8 cellular contexts compared by ENCODE assay signal in genomic region chr3:24237971-24238767, GRCh38.
A peak's percentile ranks its signal among the peaks of the same experiment; 100 is the strongest.
DNase-seq lines count a peak whose midpoint lies in the region; ATAC-seq lines count a peak whose summit lies in the region.

No MANE protein-coding gene starts in this region.

- DNase-seq in activated T-cell treated with anti-CD3 and anti-CD28 coated beads for 24 hours (ENCODE audit: low read depth) (peak; percentile 20), HT-29 (ENCODE audit: low spot score) (peak; percentile 74), OCI-M1 (lab: John Stamatoyannopoulos, UW) (peak; percentile 75), brain pericyte (ENCODE audit: low read depth, low spot score) (peak; percentile 61), inferior parietal cortex (ENCODE audit: extremely low spot score) (peak; percentile 87), smooth muscle cell of the brain vasculature (ENCODE audit: low read depth, low spot score) (peak; percentile 65)
- DNase-seq in activated T-cell treated with anti-CD3 and anti-CD28 coated beads, Interleukin-2, amount 50 U/mL, for 1 hour = no peak

- ATAC-seq in GM21576 (IDR thresholded peaks at IDR 0.05; ENCODE audit: unreplicated experiment) = peak; percentile 87
